Comparison of ENCODE assay signal across 8 cellular contexts in the genomic region with DNA sequence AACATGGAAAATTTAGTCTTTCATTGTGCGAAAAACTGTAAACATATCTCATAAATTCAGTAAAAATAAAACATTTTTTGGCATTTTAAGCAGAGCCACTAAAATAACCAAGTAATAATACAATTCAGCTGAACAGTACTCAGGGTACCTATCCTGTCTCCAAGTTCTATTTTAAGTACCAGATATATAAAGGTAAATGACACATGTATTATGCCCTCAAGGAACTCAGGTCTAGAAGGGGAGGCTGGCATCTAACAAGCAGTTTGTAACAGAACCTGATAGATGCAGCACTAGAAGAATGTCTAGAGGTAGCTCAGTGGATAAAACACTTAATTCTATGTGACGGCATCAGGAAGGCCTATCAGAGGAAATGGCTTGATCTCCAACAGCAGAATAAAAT.
"Had no signal": no experiment of that assay in that cellular context is flagged by ENCODE, and none has a peak within 500 bp of the region (broad histone marks: within the 10 kb centered on the region; RNA-seq: fewer than 3 reads in every experiment).

No MANE protein-coding gene starts in this region.

- DNase-seq: H9, HCEC 1CT, KBM-7 had no signal

- H3K4me1 Mint-ChIP-seq: GM23338, H9, IgD-negative memory B cell had no signal

- H3K27ac ChIP-seq: HL-60 had no signal

- H3K9me3 Mint-ChIP-seq: GM23338, H9, IgD-negative memory B cell had no signal

- H3K4me3 ChIP-seq: GM23338 had no signal

- FAIRE-seq: H1, HepG2 had no signal

- H3K27ac Mint-ChIP-seq: GM23338, H9, IgD-negative memory B cell had no signal

- H3K4me3 Mint-ChIP-seq: GM23338, H9, IgD-negative memory B cell had no signal

- H3K36me3 Mint-ChIP-seq: IgD-negative memory B cell had no signal

- H3K27me3 Mint-ChIP-seq: IgD-negative memory B cell had no signal

- ATAC-seq: GM23338, HepG2 had no signal
